ENCODE assay signal across 16 cellular contexts in the genomic region with DNA sequence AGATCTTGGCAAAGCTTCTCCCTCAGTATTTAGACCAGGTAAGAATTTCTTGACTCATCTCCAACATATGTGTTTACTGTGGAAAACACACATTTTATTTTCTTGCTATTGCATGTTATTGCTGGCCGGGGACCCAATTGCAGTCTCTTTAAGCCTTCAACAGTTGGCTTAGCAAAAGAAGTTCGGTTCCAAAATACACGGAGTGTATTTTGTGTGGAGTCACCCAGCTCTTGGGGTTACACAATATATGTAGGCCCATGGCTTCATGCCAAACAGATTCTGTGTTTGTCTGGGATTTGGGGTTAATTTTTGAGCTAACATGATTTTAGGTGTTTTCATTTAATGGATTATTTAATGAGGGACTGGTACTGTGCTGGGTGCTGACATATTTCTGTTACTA. TPM values are rescaled to one million over a fixed set of nuclear protein-coding genes. Genes with fewer than 3 reads are reported as not detected.
A peak's percentile ranks its signal among the peaks of the same experiment; 100 is the strongest.
DNase-seq lines count a peak whose midpoint lies in the region; ATAC-seq and TF ChIP-seq lines count a peak whose summit lies in the region.
"Had no signal": no experiment of that assay in that cellular context is flagged by ENCODE, and none has a peak within 500 bp of the region (broad histone marks: within the 10 kb centered on the region; RNA-seq: fewer than 3 reads in every experiment).

No MANE protein-coding gene starts in this region.

- H3K36me3 Mint-ChIP-seq in CD4-positive, alpha-beta T cell (ENCODE audit: low read depth), result peaks cover 53% of the 10 kb centered on the region

- TF ChIP-seq EP300 in suprapubic skin (IDR thresholded peaks at IDR 0.05), result no peak

- CTCF ChIA-PET in RWPE1 (lab: Yijun Ruan, JAX), result interaction anchor here (0.6 to 1.0 kb wide), 4 partner anchors 29 to 66 kb away, joined by 3 to 10 read pairs (median 4); no protein-coding TSS in a partner anchor
- CTCF ChIA-PET in CD4-positive, alpha-beta T cell (lab: Charles Lee), result no interaction called here

- H3K4me1 ChIP-seq in suprapubic skin, result peaks cover 79% of the 10 kb centered on the region

- no peak for TF ChIP-seq CTCF in RWPE1 (conservative IDR thresholded peaks at IDR 0.05; ENCODE audit: low read depth)
- TF ChIP-seq CTCF in choroid plexus epithelial cell (conservative IDR thresholded peaks at IDR 0.05; ENCODE audit: low read depth, low read length), result no peak
- no peak for TF ChIP-seq CTCF in suprapubic skin (IDR thresholded peaks at IDR 0.05)
- no peak for TF ChIP-seq CTCF in CD4-positive, alpha-beta T cell (IDR thresholded peaks at IDR 0.05)

- peaks cover 42% of the 10 kb centered on the region for H3K36me3 ChIP-seq in suprapubic skin

- TF ChIP-seq POLR2A in suprapubic skin (IDR thresholded peaks at IDR 0.05), result no peak

- intact Hi-C loops in CD4-positive, alpha-beta T cell (cut with DNase I, micrococcal nuclease), result loop anchor here in 1 of 2 experiments (5.0 kb wide), 1 partner anchor 95 kb away; a partner anchor contains a TSS

- H3K9me3 Mint-ChIP-seq in CD4-positive, alpha-beta T cell, result no peaks in the 10 kb centered on the region
- H3K9me3 Mint-ChIP-seq: naive thymus-derived CD4-positive, alpha-beta T cell had no signal

- no peaks in the 10 kb centered on the region for H3K27me3 ChIP-seq in suprapubic skin
- H3K27me3 ChIP-seq in CD4-positive, alpha-beta T cell (ENCODE audit: control insufficient read depth, insufficient read depth, low read length), result no peaks in the 10 kb centered on the region

- H3K27ac Mint-ChIP-seq in CD4-positive, alpha-beta T cell, result no peak overlapping the region
- H3K27ac Mint-ChIP-seq: naive thymus-derived CD4-positive, alpha-beta T cell had no signal

- H3K4me3 Mint-ChIP-seq in CD4-positive, alpha-beta T cell, result no peak overlapping the region
- H3K4me3 Mint-ChIP-seq: naive thymus-derived CD4-positive, alpha-beta T cell had no signal

- POLR2A ChIA-PET in RWPE1 (lab: Yijun Ruan, JAX; ENCODE audit: low non-redundant PET), result no interaction called here
- POLR2A ChIA-PET in CD4-positive, alpha-beta T cell (lab: Charles Lee), result interaction anchor here (0.7 kb wide), 1 partner anchor 1680 kb away, joined by 3 read pairs; a partner anchor contains a TSS

- peaks cover 35% of the 10 kb centered on the region for H3K4me1 Mint-ChIP-seq in CD4-positive, alpha-beta T cell (ENCODE audit: low read depth)

- H3K4me3 ChIP-seq in choroid plexus epithelial cell (ENCODE audit: low read depth, low read length), result no peak overlapping the region
- peak overlapping the region; percentile 68 for H3K4me3 ChIP-seq in suprapubic skin

- no peaks in the 10 kb centered on the region for H3K27me3 Mint-ChIP-seq in CD4-positive, alpha-beta T cell
- H3K27me3 Mint-ChIP-seq: naive thymus-derived CD4-positive, alpha-beta T cell had no signal

- ATAC-seq in left lobe of liver (peak; percentile 5), HG02642 (IDR thresholded peaks at IDR 0.05; ENCODE audit: poor library complexity, unreplicated experiment) (no peak), GM19455 (IDR thresholded peaks at IDR 0.05; ENCODE audit: unreplicated experiment) (no peak)
- no peak for ATAC-seq in CD4-positive, alpha-beta T cell (ENCODE audit: poor library complexity)
- ATAC-seq: naive thymus-derived CD4-positive, alpha-beta T cell had no signal

- no peak for DNase-seq in RWPE1 (ENCODE audit: low spot score)
- peak; percentile 36 for DNase-seq in choroid plexus epithelial cell (ENCODE audit: low read depth)
- DNase-seq in left lobe of liver (ENCODE audit: low spot score), result peak; percentile 76
- no peak for DNase-seq in suprapubic skin (ENCODE audit: low spot score in 2 of 2)
- DNase-seq in CD4-positive, alpha-beta T cell, result no peak
- no peak for DNase-seq in GM19240 (ENCODE audit: insufficient read length, low spot score)
- DNase-seq: activated CD4-positive, alpha-beta T cell treated with anti-CD3 and anti-CD28 coated beads for 48 hours; activated CD8-positive, alpha-beta memory T cell treated with anti-CD3 and anti-CD28 coated beads, Interleukin-2, amount 50 U/mL, for 4 hours; activated gamma-delta T cell; COR-L47; H7; naive thymus-derived CD4-positive, alpha-beta T cell; NCI-H1694 had no signal

- WGBS in suprapubic skin, result 31% methylated on average over 3 of the region's 3 CpGs

- H3K9me3 ChIP-seq in suprapubic skin, result no peaks in the 10 kb centered on the region
- no peaks in the 10 kb centered on the region for H3K9me3 ChIP-seq in CD4-positive, alpha-beta T cell (ENCODE audit: control insufficient read depth, low read length)

- H3K27ac ChIP-seq in RWPE1, result peak overlapping the region; percentile 71
- peak overlapping the region; percentile 97 for H3K27ac ChIP-seq in suprapubic skin
- H3K27ac ChIP-seq in CD4-positive, alpha-beta T cell (ENCODE audit: low read depth, low read length), result no peak overlapping the region
- H3K27ac ChIP-seq: HL-60 had no signal

RNA-seq across cellular contexts. Expression of a gene that starts 4.0 kb away (rescaled TPM):
- 154 TPM for total RNA-seq in left lobe of liver
- total RNA-seq in suprapubic skin, result 1,000 to 10,000 TPM in 1 of 4 donors, 100 to 1,000 TPM in 3; 493 to 1,000 (median 626) TPM
- total RNA-seq in CD4-positive, alpha-beta T cell, result 10 to 100 TPM; 20.0 to 20.9 TPM

Comparison
In these comparisons a context has a peak if more than half of its experiments do, and no peak if none do; other contexts are left out.
1. DNase-seq: peak in choroid plexus epithelial cell (single experiment) and left lobe of liver (single experiment); none in RWPE1 (single experiment), suprapubic skin (0 of 2), CD4-positive, alpha-beta T cell (0 of 10) and GM19240 (single experiment).